Comparison of ENCODE assay signal across 2 cellular contexts in genomic region chr5:138463335-138464017, GRCh38.
TF ChIP-seq lines count a peak whose summit lies in the region.

No MANE protein-coding gene starts in this region.

TF ChIP-seq in K562, 482 proteins besides CTCF, POLR2A, EP300 and RAD21 (continues in another document):
- peak; percentile 42 to 90; a peak in 2 of 4 replicates for TF ChIP-seq ARNT (IDR thresholded peaks at IDR 0.05)
- TF ChIP-seq PHF8 (IDR thresholded peaks at IDR 0.05; ENCODE audit: borderline replicate concordance, low read length) = peak; percentile 63; the same call in 1 of the 2 replicates
- TF ChIP-seq, protein P1, sequence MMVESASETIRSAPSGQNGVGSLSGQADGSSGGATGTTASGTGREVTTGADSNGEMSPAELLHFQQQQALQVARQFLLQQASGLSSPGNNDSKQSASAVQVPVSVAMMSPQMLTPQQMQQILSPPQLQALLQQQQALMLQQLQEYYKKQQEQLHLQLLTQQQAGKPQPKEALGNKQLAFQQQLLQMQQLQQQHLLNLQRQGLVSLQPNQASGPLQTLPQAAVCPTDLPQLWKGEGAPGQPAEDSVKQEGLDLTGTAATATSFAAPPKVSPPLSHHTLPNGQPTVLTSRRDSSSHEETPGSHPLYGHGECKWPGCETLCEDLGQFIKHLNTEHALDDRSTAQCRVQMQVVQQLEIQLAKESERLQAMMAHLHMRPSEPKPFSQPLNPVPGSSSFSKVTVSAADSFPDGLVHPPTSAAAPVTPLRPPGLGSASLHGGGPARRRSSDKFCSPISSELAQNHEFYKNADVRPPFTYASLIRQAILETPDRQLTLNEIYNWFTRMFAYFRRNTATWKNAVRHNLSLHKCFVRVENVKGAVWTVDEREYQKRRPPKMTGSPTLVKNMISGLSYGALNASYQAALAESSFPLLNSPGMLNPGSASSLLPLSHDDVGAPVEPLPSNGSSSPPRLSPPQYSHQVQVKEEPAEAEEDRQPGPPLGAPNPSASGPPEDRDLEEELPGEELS (CRISPR knock-in tag; IDR thresholded peaks at IDR 0.05; ENCODE audit: borderline replicate concordance) = 0 out of 2 replicates have a peak, but pooled peaks have one; percentile 10
- 0 out of 2 replicates have a peak, but pooled peaks have one; percentile 9 for TF ChIP-seq PML (IDR thresholded peaks at IDR 0.05; ENCODE audit: low read length)
- TF ChIP-seq, protein P2, sequence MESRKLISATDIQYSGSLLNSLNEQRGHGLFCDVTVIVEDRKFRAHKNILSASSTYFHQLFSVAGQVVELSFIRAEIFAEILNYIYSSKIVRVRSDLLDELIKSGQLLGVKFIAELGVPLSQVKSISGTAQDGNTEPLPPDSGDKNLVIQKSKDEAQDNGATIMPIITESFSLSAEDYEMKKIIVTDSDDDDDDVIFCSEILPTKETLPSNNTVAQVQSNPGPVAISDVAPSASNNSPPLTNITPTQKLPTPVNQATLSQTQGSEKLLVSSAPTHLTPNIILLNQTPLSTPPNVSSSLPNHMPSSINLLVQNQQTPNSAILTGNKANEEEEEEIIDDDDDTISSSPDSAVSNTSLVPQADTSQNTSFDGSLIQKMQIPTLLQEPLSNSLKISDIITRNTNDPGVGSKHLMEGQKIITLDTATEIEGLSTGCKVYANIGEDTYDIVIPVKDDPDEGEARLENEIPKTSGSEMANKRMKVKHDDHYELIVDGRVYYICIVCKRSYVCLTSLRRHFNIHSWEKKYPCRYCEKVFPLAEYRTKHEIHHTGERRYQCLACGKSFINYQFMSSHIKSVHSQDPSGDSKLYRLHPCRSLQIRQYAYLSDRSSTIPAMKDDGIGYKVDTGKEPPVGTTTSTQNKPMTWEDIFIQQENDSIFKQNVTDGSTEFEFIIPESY (CRISPR knock-in tag; IDR thresholded peaks at IDR 0.05) = peak; percentile 59
- no peak for TF ChIP-seq DEAF1 (CRISPR knock-in tag; IDR thresholded peaks at IDR 0.05)
- TF ChIP-seq POLR2H (tag; IDR thresholded peaks at IDR 0.05; ENCODE audit: low read depth) = no peak
- 0 out of 2 replicates have a peak, but pooled peaks have one; percentile 6 for TF ChIP-seq SRSF3 (IDR thresholded peaks at IDR 0.05; ENCODE audit: insufficient read depth, low read length)
- no peak for TF ChIP-seq HMGN3 (IDR thresholded peaks at IDR 0.05; ENCODE audit: borderline replicate concordance, extremely low read depth, insufficient read length, low read depth, low read length)
- 0 out of 2 replicates have a peak, but pooled peaks have one; percentile 6 for TF ChIP-seq PTBP1 (IDR thresholded peaks at IDR 0.05; ENCODE audit: low read depth, low read length)
- peak in 1 of 3 experiments; percentile 64 for TF ChIP-seq YY1 (IDR thresholded peaks at IDR 0.05; ENCODE audit: borderline replicate concordance in 1 of 3, control insufficient read depth in 1 of 3, extremely low read depth in 1 of 3, insufficient read depth in 3 of 3, insufficient read length in 1 of 3, insufficient replicate concordance in 2 of 3, low read depth in 1 of 3, low read length in 2 of 3)
- peak; percentile 37 for TF ChIP-seq CHD1 (IDR thresholded peaks at IDR 0.05; ENCODE audit: low read length)
- no peak for TF ChIP-seq YBX1 (IDR thresholded peaks at IDR 0.05)
- TF ChIP-seq, protein P3, sequence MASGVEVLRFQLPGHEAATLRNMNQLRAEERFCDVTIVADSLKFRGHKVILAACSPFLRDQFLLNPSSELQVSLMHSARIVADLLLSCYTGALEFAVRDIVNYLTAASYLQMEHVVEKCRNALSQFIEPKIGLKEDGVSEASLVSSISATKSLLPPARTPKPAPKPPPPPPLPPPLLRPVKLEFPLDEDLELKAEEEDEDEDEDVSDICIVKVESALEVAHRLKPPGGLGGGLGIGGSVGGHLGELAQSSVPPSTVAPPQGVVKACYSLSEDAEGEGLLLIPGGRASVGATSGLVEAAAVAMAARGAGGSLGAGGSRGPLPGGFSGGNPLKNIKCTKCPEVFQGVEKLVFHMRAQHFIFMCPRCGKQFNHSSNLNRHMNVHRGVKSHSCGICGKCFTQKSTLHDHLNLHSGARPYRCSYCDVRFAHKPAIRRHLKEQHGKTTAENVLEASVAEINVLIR (CRISPR knock-in tag; IDR thresholded peaks at IDR 0.05) = peak; percentile 46; the same call in 1 of the 2 replicates
- no peak for TF ChIP-seq ZFP30 (CRISPR knock-in tag; IDR thresholded peaks at IDR 0.05; ENCODE audit: borderline replicate concordance)
- TF ChIP-seq PHTF2 (CRISPR knock-in tag; IDR thresholded peaks at IDR 0.05) = no peak
- TF ChIP-seq ZBTB7A (IDR thresholded peaks at IDR 0.05; ENCODE audit: borderline replicate concordance, control insufficient read depth, low read depth, low read length) = peak; percentile 90
- TF ChIP-seq ZNF75A (CRISPR knock-in tag; IDR thresholded peaks at IDR 0.05) = 0 out of 2 replicates have a peak, but pooled peaks have one; percentile 22
- peak; percentile 27 for TF ChIP-seq TAF1 (IDR thresholded peaks at IDR 0.05; ENCODE audit: control insufficient read depth, extremely low read depth, insufficient read depth, low read length, severe bottlenecking)
- no peak for TF ChIP-seq U2AF2 (optimal IDR thresholded peaks at IDR 0.05; ENCODE audit: low read depth, low read length)
- TF ChIP-seq BACH1 (tag; IDR thresholded peaks at IDR 0.05) = no peak
- TF ChIP-seq ZNF12 (CRISPR knock-in tag; IDR thresholded peaks at IDR 0.05) = no peak
- TF ChIP-seq THRB (CRISPR knock-in tag; conservative IDR thresholded peaks at IDR 0.05) = 0 out of 2 replicates have a peak, but pooled peaks have one; percentile 68

TF ChIP-seq in HepG2, 621 proteins besides CTCF, POLR2A, EP300 and RAD21 (continues in another document):
- TF ChIP-seq, protein P4, sequence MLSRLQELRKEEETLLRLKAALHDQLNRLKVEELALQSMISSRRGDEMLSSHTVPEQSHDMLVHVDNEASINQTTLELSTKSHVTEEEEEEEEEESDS (CRISPR knock-in tag; IDR thresholded peaks at IDR 0.05; ENCODE audit: borderline replicate concordance) = 0 out of 2 replicates have a peak, but pooled peaks have one; percentile 38
- 0 out of 2 replicates have a peak, but pooled peaks have one; percentile 2 for TF ChIP-seq ZNF383 (CRISPR knock-in tag; IDR thresholded peaks at IDR 0.05; ENCODE audit: borderline replicate concordance)
- TF ChIP-seq KMT2A (CRISPR knock-in tag; IDR thresholded peaks at IDR 0.05) = 0 out of 2 replicates have a peak, but pooled peaks have one; percentile 23
- TF ChIP-seq, protein P5, sequence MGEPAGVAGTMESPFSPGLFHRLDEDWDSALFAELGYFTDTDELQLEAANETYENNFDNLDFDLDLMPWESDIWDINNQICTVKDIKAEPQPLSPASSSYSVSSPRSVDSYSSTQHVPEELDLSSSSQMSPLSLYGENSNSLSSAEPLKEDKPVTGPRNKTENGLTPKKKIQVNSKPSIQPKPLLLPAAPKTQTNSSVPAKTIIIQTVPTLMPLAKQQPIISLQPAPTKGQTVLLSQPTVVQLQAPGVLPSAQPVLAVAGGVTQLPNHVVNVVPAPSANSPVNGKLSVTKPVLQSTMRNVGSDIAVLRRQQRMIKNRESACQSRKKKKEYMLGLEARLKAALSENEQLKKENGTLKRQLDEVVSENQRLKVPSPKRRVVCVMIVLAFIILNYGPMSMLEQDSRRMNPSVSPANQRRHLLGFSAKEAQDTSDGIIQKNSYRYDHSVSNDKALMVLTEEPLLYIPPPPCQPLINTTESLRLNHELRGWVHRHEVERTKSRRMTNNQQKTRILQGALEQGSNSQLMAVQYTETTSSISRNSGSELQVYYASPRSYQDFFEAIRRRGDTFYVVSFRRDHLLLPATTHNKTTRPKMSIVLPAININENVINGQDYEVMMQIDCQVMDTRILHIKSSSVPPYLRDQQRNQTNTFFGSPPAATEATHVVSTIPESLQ (CRISPR knock-in tag; conservative IDR thresholded peaks at IDR 0.05) = 0 out of 2 replicates have a peak, but pooled peaks have one; percentile 19
- TF ChIP-seq NFYB (CRISPR knock-in tag; IDR thresholded peaks at IDR 0.05) = no peak
- TF ChIP-seq ZNF3 (CRISPR knock-in tag; IDR thresholded peaks at IDR 0.05) = no peak
- no peak for TF ChIP-seq KDM6A (CRISPR knock-in tag; IDR thresholded peaks at IDR 0.05; ENCODE audit: low read depth)
- TF ChIP-seq, protein P6, sequence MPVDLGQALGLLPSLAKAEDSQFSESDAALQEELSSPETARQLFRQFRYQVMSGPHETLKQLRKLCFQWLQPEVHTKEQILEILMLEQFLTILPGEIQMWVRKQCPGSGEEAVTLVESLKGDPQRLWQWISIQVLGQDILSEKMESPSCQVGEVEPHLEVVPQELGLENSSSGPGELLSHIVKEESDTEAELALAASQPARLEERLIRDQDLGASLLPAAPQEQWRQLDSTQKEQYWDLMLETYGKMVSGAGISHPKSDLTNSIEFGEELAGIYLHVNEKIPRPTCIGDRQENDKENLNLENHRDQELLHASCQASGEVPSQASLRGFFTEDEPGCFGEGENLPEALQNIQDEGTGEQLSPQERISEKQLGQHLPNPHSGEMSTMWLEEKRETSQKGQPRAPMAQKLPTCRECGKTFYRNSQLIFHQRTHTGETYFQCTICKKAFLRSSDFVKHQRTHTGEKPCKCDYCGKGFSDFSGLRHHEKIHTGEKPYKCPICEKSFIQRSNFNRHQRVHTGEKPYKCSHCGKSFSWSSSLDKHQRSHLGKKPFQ (CRISPR knock-in tag; IDR thresholded peaks at IDR 0.05; ENCODE audit: insufficient replicate concordance) = no peak
- TF ChIP-seq TBP (CRISPR knock-in tag; IDR thresholded peaks at IDR 0.05) = no peak
- no peak for TF ChIP-seq MXD1 (CRISPR knock-in tag; IDR thresholded peaks at IDR 0.05)
- peak; percentile 22; the same call in 1 of the 2 replicates for TF ChIP-seq ZNF777 (CRISPR knock-in tag; IDR thresholded peaks at IDR 0.05)
- no peak; the same call in 1 of the 2 replicates for TF ChIP-seq SPEN (CRISPR knock-in tag; IDR thresholded peaks at IDR 0.05; ENCODE audit: low read depth)
- no peak for TF ChIP-seq MIER2 (CRISPR knock-in tag; IDR thresholded peaks at IDR 0.05)
- TF ChIP-seq, protein P7, sequence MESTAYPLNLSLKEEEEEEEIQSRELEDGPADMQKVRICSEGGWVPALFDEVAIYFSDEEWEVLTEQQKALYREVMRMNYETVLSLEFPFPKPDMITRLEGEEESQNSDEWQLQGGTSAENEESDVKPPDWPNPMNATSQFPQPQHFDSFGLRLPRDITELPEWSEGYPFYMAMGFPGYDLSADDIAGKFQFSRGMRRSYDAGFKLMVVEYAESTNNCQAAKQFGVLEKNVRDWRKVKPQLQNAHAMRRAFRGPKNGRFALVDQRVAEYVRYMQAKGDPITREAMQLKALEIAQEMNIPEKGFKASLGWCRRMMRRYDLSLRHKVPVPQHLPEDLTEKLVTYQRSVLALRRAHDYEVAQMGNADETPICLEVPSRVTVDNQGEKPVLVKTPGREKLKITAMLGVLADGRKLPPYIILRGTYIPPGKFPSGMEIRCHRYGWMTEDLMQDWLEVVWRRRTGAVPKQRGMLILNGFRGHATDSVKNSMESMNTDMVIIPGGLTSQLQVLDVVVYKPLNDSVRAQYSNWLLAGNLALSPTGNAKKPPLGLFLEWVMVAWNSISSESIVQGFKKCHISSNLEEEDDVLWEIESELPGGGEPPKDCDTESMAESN (CRISPR knock-in tag; conservative IDR thresholded peaks at IDR 0.05) = 0 out of 2 replicates have a peak, but pooled peaks have one; percentile 3
- TF ChIP-seq KLF15 (CRISPR knock-in tag; IDR thresholded peaks at IDR 0.05; ENCODE audit: borderline replicate concordance) = no peak
- no peak for TF ChIP-seq RFX3 (CRISPR knock-in tag; IDR thresholded peaks at IDR 0.05)
- 0 out of 2 replicates have a peak, but pooled peaks have one; percentile 87 for TF ChIP-seq ZBTB26 (CRISPR knock-in tag; IDR thresholded peaks at IDR 0.05; ENCODE audit: borderline replicate concordance)
- 0 out of 2 replicates have a peak, but pooled peaks have one; percentile 42 for TF ChIP-seq GFI1 (CRISPR knock-in tag; IDR thresholded peaks at IDR 0.05; ENCODE audit: borderline replicate concordance)
- TF ChIP-seq ZSCAN29 (CRISPR knock-in tag; conservative IDR thresholded peaks at IDR 0.05) = no peak
- no peak for TF ChIP-seq PHF5A (CRISPR knock-in tag; IDR thresholded peaks at IDR 0.05; ENCODE audit: low read depth, unreplicated experiment)
- TF ChIP-seq EEA1 (CRISPR knock-in tag; IDR thresholded peaks at IDR 0.05; ENCODE audit: borderline replicate concordance) = 0 out of 2 replicates have a peak, but pooled peaks have one; percentile 72
- TF ChIP-seq, protein P8, sequence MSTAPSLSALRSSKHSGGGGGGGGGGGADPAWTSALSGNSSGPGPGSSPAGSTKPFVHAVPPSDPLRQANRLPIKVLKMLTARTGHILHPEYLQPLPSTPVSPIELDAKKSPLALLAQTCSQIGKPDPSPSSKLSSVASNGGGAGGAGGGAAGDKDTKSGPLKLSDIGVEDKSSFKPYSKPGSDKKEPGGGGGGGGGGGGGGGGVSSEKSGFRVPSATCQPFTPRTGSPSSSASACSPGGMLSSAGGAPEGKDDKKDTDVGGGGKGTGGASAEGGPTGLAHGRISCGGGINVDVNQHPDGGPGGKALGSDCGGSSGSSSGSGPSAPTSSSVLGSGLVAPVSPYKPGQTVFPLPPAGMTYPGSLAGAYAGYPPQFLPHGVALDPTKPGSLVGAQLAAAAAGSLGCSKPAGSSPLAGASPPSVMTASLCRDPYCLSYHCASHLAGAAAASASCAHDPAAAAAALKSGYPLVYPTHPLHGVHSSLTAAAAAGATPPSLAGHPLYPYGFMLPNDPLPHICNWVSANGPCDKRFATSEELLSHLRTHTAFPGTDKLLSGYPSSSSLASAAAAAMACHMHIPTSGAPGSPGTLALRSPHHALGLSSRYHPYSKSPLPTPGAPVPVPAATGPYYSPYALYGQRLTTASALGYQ (CRISPR knock-in tag; IDR thresholded peaks at IDR 0.05) = no peak
- 0 out of 2 replicates have a peak, but pooled peaks have one; percentile 44 for TF ChIP-seq FLYWCH1 (CRISPR knock-in tag; IDR thresholded peaks at IDR 0.05)
- TF ChIP-seq ZMAT3 (CRISPR knock-in tag; conservative IDR thresholded peaks at IDR 0.05) = 0 out of 2 replicates have a peak, but pooled peaks have one; percentile 9
- TF ChIP-seq, protein P9, sequence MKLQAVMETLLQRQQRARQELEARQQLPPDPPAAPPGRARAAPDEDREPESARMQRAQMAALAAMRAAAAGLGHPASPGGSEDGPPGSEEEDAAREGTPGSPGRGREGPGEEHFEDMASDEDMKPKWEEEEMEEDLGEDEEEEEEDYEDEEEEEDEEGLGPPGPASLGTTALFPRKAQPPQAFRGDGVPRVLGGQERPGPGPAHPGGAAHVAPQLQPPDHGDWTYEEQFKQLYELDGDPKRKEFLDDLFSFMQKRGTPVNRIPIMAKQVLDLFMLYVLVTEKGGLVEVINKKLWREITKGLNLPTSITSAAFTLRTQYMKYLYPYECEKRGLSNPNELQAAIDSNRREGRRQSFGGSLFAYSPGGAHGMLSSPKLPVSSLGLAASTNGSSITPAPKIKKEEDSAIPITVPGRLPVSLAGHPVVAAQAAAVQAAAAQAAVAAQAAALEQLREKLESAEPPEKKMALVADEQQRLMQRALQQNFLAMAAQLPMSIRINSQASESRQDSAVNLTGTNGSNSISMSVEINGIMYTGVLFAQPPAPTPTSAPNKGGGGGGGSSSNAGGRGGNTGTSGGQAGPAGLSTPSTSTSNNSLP (IDR thresholded peaks at IDR 0.05; ENCODE audit: low read depth, low read length) = 0 out of 2 replicates have a peak, but pooled peaks have one; percentile 3
